Comparison of ENCODE assay signal across 13 cellular contexts in genomic region chr5:68406344-68406743, GRCh38.
A peak's percentile ranks its signal among the peaks of the same experiment; 100 is the strongest.
DNase-seq lines count a peak whose midpoint lies in the region; ATAC-seq lines count a peak whose summit lies in the region.
"Had no signal": no experiment of that assay in that cellular context is flagged by ENCODE, and none has a peak within 500 bp of the region (broad histone marks: within the 10 kb centered on the region; RNA-seq: fewer than 3 reads in every experiment).

No MANE protein-coding gene starts in this region.

- H3K27me3 Mint-ChIP-seq in activated CD8-positive, alpha-beta memory T cell treated with anti-CD3 and anti-CD28 coated beads, Interleukin-2, amount 10 ng/mL, durations not matched to agents 7 days and 5 days, result no peaks in the 10 kb centered on the region
- H3K27me3 Mint-ChIP-seq in activated naive CD8-positive, alpha-beta T cell treated with anti-CD3 and anti-CD28 coated beads, Interleukin-2, amount 50 U/mL, for 24 hours, result no peaks in the 10 kb centered on the region
- H3K27me3 Mint-ChIP-seq in stimulated activated naive CD8-positive, alpha-beta T cell treated with anti-CD3 and anti-CD28 coated beads, Interleukin-15, amount 100 ng/mL, for 72 hours, result no peaks in the 10 kb centered on the region

- CTCF ChIA-PET in activated CD8-positive, alpha-beta memory T cell treated with anti-CD3 and anti-CD28 coated beads, Interleukin-2, amount 10 ng/mL, durations not matched to agents 7 days and 5 days (lab: Charles Lee), result interaction anchor here (0.7 to 1.6 kb wide), 3 partner anchors 15 to 120 kb away, joined by 3 to 5 read pairs (median 3); no protein-coding TSS in a partner anchor

- peak; percentile 69 for ATAC-seq in activated CD8-positive, alpha-beta memory T cell treated with anti-CD3 and anti-CD28 coated beads, Interleukin-2, amount 10 ng/mL, durations not matched to agents 7 days and 5 days
- ATAC-seq in HG03066 (IDR thresholded peaks at IDR 0.05; ENCODE audit: low read depth, unreplicated experiment), result peak; percentile 6
- peak; percentile 34 for ATAC-seq in activated naive CD8-positive, alpha-beta T cell treated with anti-CD3 and anti-CD28 coated beads, Interleukin-2, amount 50 U/mL, for 24 hours
- ATAC-seq in stimulated activated naive CD8-positive, alpha-beta T cell treated with anti-CD3 and anti-CD28 coated beads, Interleukin-15, amount 100 ng/mL, for 72 hours, result peak; percentile 87
- ATAC-seq: left cardiac atrium had no signal

- H3K4me1 Mint-ChIP-seq in activated CD8-positive, alpha-beta memory T cell treated with anti-CD3 and anti-CD28 coated beads, Interleukin-2, amount 10 ng/mL, durations not matched to agents 7 days and 5 days, result peaks cover 33% of the 10 kb centered on the region
- H3K4me1 Mint-ChIP-seq in activated naive CD8-positive, alpha-beta T cell treated with anti-CD3 and anti-CD28 coated beads, Interleukin-2, amount 50 U/mL, for 24 hours, result peaks cover 37% of the 10 kb centered on the region
- peaks cover 28% of the 10 kb centered on the region for H3K4me1 Mint-ChIP-seq in stimulated activated naive CD8-positive, alpha-beta T cell treated with anti-CD3 and anti-CD28 coated beads, Interleukin-15, amount 100 ng/mL, for 72 hours

- peaks cover 7% of the 10 kb centered on the region for H3K36me3 Mint-ChIP-seq in activated CD8-positive, alpha-beta memory T cell treated with anti-CD3 and anti-CD28 coated beads, Interleukin-2, amount 10 ng/mL, durations not matched to agents 7 days and 5 days
- H3K36me3 Mint-ChIP-seq in activated naive CD8-positive, alpha-beta T cell treated with anti-CD3 and anti-CD28 coated beads, Interleukin-2, amount 50 U/mL, for 24 hours (ENCODE audit: low read depth), result no peaks in the 10 kb centered on the region

- peak; percentile 46 for DNase-seq in activated CD8-positive, alpha-beta memory T cell treated with anti-CD3 and anti-CD28 coated beads, Interleukin-2, amount 10 ng/mL, durations not matched to agents 7 days and 5 days
- DNase-seq in activated CD8-positive, alpha-beta memory T cell treated with anti-CD3 and anti-CD28 coated beads, Interleukin-2, amount 50 U/mL, for 48 hours, result no peak
- DNase-seq in activated naive CD8-positive, alpha-beta T cell treated with anti-CD3 and anti-CD28 coated beads, Interleukin-2, amount 50 U/mL, for 24 hours, result no peak
- DNase-seq in stimulated activated naive CD8-positive, alpha-beta T cell treated with anti-CD3 and anti-CD28 coated beads, Interleukin-15, amount 100 ng/mL, for 72 hours, result peak; percentile 15 to 32
- no peak for DNase-seq in NCI-H345 (lab: John Stamatoyannopoulos, UW)
- no peak for DNase-seq in NCI-H1436 treated with DMSO at 0.1 percent for 48 hours (lab: John Stamatoyannopoulos, UW)
- no peak for DNase-seq in ACHN
- DNase-seq: AML-193; dorsolateral prefrontal cortex; left cardiac atrium; NCI-H2171 treated with DMSO at 0.1 percent for 48 hours; stimulated activated CD4-positive, alpha-beta T cell treated with anti-CD3 and anti-CD28 coated beads, Interleukin-2, amount 100 ng/mL, for 48 hours had no signal

- H3K4me3 Mint-ChIP-seq in activated CD8-positive, alpha-beta memory T cell treated with anti-CD3 and anti-CD28 coated beads, Interleukin-2, amount 10 ng/mL, durations not matched to agents 7 days and 5 days, result peak overlapping the region; percentile 26
- H3K4me3 Mint-ChIP-seq in activated naive CD8-positive, alpha-beta T cell treated with anti-CD3 and anti-CD28 coated beads, Interleukin-2, amount 50 U/mL, for 24 hours, result peak overlapping the region; percentile 3
- H3K4me3 Mint-ChIP-seq in stimulated activated naive CD8-positive, alpha-beta T cell treated with anti-CD3 and anti-CD28 coated beads, Interleukin-15, amount 100 ng/mL, for 72 hours, result peak overlapping the region; percentile 17 to 69

- peak overlapping the region; percentile 85 for H3K27ac Mint-ChIP-seq in activated CD8-positive, alpha-beta memory T cell treated with anti-CD3 and anti-CD28 coated beads, Interleukin-2, amount 10 ng/mL, durations not matched to agents 7 days and 5 days
- peak overlapping the region; percentile 47 for H3K27ac Mint-ChIP-seq in activated naive CD8-positive, alpha-beta T cell treated with anti-CD3 and anti-CD28 coated beads, Interleukin-2, amount 50 U/mL, for 24 hours
- H3K27ac Mint-ChIP-seq in stimulated activated naive CD8-positive, alpha-beta T cell treated with anti-CD3 and anti-CD28 coated beads, Interleukin-15, amount 100 ng/mL, for 72 hours, result peak overlapping the region; percentile 34 to 97

- in situ Hi-C loops in ACHN (cut with HindIII; ENCODE audit: low pct_ligation_motif_present, low pct_unique_long_range_greater_than_20kb, low sequenced_read_pairs), result no loop called here

- peaks cover 6% of the 10 kb centered on the region for H3K9me3 Mint-ChIP-seq in activated CD8-positive, alpha-beta memory T cell treated with anti-CD3 and anti-CD28 coated beads, Interleukin-2, amount 10 ng/mL, durations not matched to agents 7 days and 5 days (ENCODE audit: low read depth)
- H3K9me3 Mint-ChIP-seq in activated naive CD8-positive, alpha-beta T cell treated with anti-CD3 and anti-CD28 coated beads, Interleukin-2, amount 50 U/mL, for 24 hours, result peaks cover 7% of the 10 kb centered on the region
- H3K9me3 Mint-ChIP-seq in stimulated activated naive CD8-positive, alpha-beta T cell treated with anti-CD3 and anti-CD28 coated beads, Interleukin-15, amount 100 ng/mL, for 72 hours, result peaks cover 3 to 7% of the 10 kb centered on the region in 2 donors

Comparison
In these comparisons a context has a peak if more than half of its experiments do, and no peak if none do; other contexts are left out.
1. DNase-seq: peak in activated CD8-positive, alpha-beta memory T cell treated with anti-CD3 and anti-CD28 coated beads, Interleukin-2, amount 10 ng/mL, durations not matched to agents 7 days and 5 days (single experiment) and stimulated activated naive CD8-positive, alpha-beta T cell treated with anti-CD3 and anti-CD28 coated beads, Interleukin-15, amount 100 ng/mL, for 72 hours (2 of 2); none in activated CD8-positive, alpha-beta memory T cell treated with anti-CD3 and anti-CD28 coated beads, Interleukin-2, amount 50 U/mL, for 48 hours (single experiment), activated naive CD8-positive, alpha-beta T cell treated with anti-CD3 and anti-CD28 coated beads, Interleukin-2, amount 50 U/mL, for 24 hours (single experiment), NCI-H345 (single experiment), NCI-H1436 treated with DMSO at 0.1 percent for 48 hours (single experiment) and ACHN (single experiment).
2. ATAC-seq: peak in every context shown above with its lines; median percentile 87 in stimulated activated naive CD8-positive, alpha-beta T cell treated with anti-CD3 and anti-CD28 coated beads, Interleukin-15, amount 100 ng/mL, for 72 hours; 69 in activated CD8-positive, alpha-beta memory T cell treated with anti-CD3 and anti-CD28 coated beads, Interleukin-2, amount 10 ng/mL, durations not matched to agents 7 days and 5 days; 34 in activated naive CD8-positive, alpha-beta T cell treated with anti-CD3 and anti-CD28 coated beads, Interleukin-2, amount 50 U/mL, for 24 hours; 6 in HG03066.
3. Peak in every context shown above with its lines, with median percentiles within 50 percentile points of each other: H3K27ac Mint-ChIP-seq and H3K4me3 Mint-ChIP-seq.